In genomic region chr9:130432796-130433167, GRCh38 we compare ENCODE assay signal across 2 cellular contexts.
TF ChIP-seq lines count a peak whose summit lies in the region.

No MANE protein-coding gene starts in this region.

TF ChIP-seq in IMR-90, 13 proteins besides CTCF, POLR2A, EP300 and RAD21:
- TF ChIP-seq MAZ (IDR thresholded peaks at IDR 0.05; ENCODE audit: borderline replicate concordance, low read depth, low read length) = no peak
- no peak for TF ChIP-seq RCOR1 (IDR thresholded peaks at IDR 0.05; ENCODE audit: insufficient replicate concordance, low read length)
- no peak for TF ChIP-seq CEBPB (IDR thresholded peaks at IDR 0.05; ENCODE audit: low read depth, low read length)
- TF ChIP-seq RFX5 (IDR thresholded peaks at IDR 0.05; ENCODE audit: low read depth, low read length) = no peak

TF ChIP-seq in endothelial cell of umbilical vein, 7 proteins besides CTCF, POLR2A, EP300 and RAD21:
- TF ChIP-seq, protein P1, sequence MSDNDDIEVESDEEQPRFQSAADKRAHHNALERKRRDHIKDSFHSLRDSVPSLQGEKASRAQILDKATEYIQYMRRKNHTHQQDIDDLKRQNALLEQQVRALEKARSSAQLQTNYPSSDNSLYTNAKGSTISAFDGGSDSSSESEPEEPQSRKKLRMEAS (IDR thresholded peaks at IDR 0.05; ENCODE audit: insufficient read depth, insufficient read length) = no peak
- TF ChIP-seq EZH2 (IDR thresholded peaks at IDR 0.05; ENCODE audit: borderline replicate concordance, low read depth, low read length, severe bottlenecking) (no peak), POLR2AphosphoS5 (IDR thresholded peaks at IDR 0.05; ENCODE audit: insufficient read depth, low read depth, low read length) (no peak), JUN (IDR thresholded peaks at IDR 0.05; ENCODE audit: borderline replicate concordance, insufficient read depth, insufficient read length, low read depth) (no peak), FOS (IDR thresholded peaks at IDR 0.05; ENCODE audit: borderline replicate concordance, insufficient read depth, low read length) (no peak), MYC (IDR thresholded peaks at IDR 0.05; ENCODE audit: low read depth, low read length) (no peak), GATA2 (IDR thresholded peaks at IDR 0.05; ENCODE audit: insufficient read depth, insufficient read length, low read depth, low read length) (no peak)
